In genomic region chr2:239349448-239350135, GRCh38 we compare ENCODE assay signal across 1 cellular context.
TF ChIP-seq lines count a peak whose summit lies in the region.

No MANE protein-coding gene starts in this region.

TF ChIP-seq in GM23338, 12 proteins besides CTCF, POLR2A, EP300 and RAD21 (continued from another document):
- TF ChIP-seq ZNF462 (CRISPR knock-in tag; IDR thresholded peaks at IDR 0.05) (no peak), REST (IDR thresholded peaks at IDR 0.05; ENCODE audit: unreplicated experiment) (no peak), STAT1 (IDR thresholded peaks at IDR 0.05; ENCODE audit: unreplicated experiment) (no peak), ETS1 (IDR thresholded peaks at IDR 0.05) (no peak), EZH2 (IDR thresholded peaks at IDR 0.05; ENCODE audit: low read depth, unreplicated experiment) (no peak), ZNF114 (CRISPR knock-in tag; IDR thresholded peaks at IDR 0.05) (no peak)
